Comparison of ENCODE assay signal across 1 cellular context in the genomic region with DNA sequence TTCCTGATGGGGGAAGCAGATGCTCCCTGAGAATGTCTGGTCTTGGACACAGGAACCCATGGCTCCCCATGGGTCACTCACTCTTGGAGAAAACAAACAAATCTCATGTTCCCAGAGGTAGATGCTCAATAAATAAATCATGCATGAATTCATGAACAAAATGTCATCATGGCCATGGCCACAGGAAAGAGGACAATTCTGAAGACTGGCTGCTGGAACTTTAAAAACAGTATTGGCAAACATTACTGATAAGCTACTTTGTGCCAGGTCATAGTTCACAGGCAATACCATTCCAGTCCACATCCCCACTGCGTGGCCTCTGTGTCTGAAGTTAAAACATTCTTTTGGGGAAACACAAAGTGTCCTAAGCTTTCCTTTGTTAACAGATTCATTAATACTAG.
TF ChIP-seq lines count a peak whose summit lies in the region.

No MANE protein-coding gene starts in this region.

TF ChIP-seq in HepG2, 621 proteins besides CTCF, POLR2A, EP300 and RAD21 (continued from another document and continues in another):
- TF ChIP-seq ZNF784 (CRISPR knock-in tag; IDR thresholded peaks at IDR 0.05; ENCODE audit: borderline replicate concordance) (no peak), ARID4A (CRISPR knock-in tag; IDR thresholded peaks at IDR 0.05; ENCODE audit: borderline replicate concordance) (no peak; the same call in 1 of the 2 replicates), ZNF552 (CRISPR knock-in tag; IDR thresholded peaks at IDR 0.05; ENCODE audit: borderline replicate concordance) (no peak), ZNF891 (CRISPR knock-in tag; IDR thresholded peaks at IDR 0.05) (no peak), FOXO4 (CRISPR knock-in tag; conservative IDR thresholded peaks at IDR 0.05) (no peak), PPARG (CRISPR knock-in tag; conservative IDR thresholded peaks at IDR 0.05) (peak; percentile 85), POLR2AphosphoS2 (IDR thresholded peaks at IDR 0.05; ENCODE audit: low read depth, low read length) (no peak), PRPF4 (IDR thresholded peaks at IDR 0.05; ENCODE audit: low read depth, low read length, poor library complexity, severe bottlenecking) (no peak), HNRNPLL (IDR thresholded peaks at IDR 0.05; ENCODE audit: low read depth, low read length, poor library complexity, severe bottlenecking) (no peak), ZFX (CRISPR knock-in tag; IDR thresholded peaks at IDR 0.05; ENCODE audit: low read depth) (no peak), ZNF674 (CRISPR knock-in tag; IDR thresholded peaks at IDR 0.05; ENCODE audit: low read depth) (no peak), ONECUT2 (CRISPR knock-in tag; IDR thresholded peaks at IDR 0.05) (0 out of 2 replicates have a peak, but pooled peaks have one; percentile 23), PHF5A (CRISPR knock-in tag; IDR thresholded peaks at IDR 0.05; ENCODE audit: low read depth, unreplicated experiment) (no peak), PLSCR1 (CRISPR knock-in tag; IDR thresholded peaks at IDR 0.05; ENCODE audit: borderline replicate concordance) (no peak), HHEX (CRISPR knock-in tag; IDR thresholded peaks at IDR 0.05) (peak; percentile 87), ZNF597 (CRISPR knock-in tag; IDR thresholded peaks at IDR 0.05) (no peak), HNRNPH1 (optimal IDR thresholded peaks at IDR 0.05; ENCODE audit: low read depth, low read length) (no peak), ZNF383 (CRISPR knock-in tag; IDR thresholded peaks at IDR 0.05; ENCODE audit: borderline replicate concordance) (no peak), ZNF18 (CRISPR knock-in tag; IDR thresholded peaks at IDR 0.05; ENCODE audit: insufficient replicate concordance) (no peak), NFATC3 (CRISPR knock-in tag; IDR thresholded peaks at IDR 0.05) (no peak), SP2 (CRISPR knock-in tag; IDR thresholded peaks at IDR 0.05) (no peak), SKI (IDR thresholded peaks at IDR 0.05; ENCODE audit: partially characterized antibody) (no peak), ZFP36L1 (CRISPR knock-in tag; IDR thresholded peaks at IDR 0.05) (no peak), ZNF629 (CRISPR knock-in tag; conservative IDR thresholded peaks at IDR 0.05) (no peak), RFXANK (CRISPR knock-in tag; IDR thresholded peaks at IDR 0.05) (no peak), SMARCC2 (IDR thresholded peaks at IDR 0.05) (no peak), MTA3 (CRISPR knock-in tag; IDR thresholded peaks at IDR 0.05) (no peak), MYC (CRISPR knock-in tag; IDR thresholded peaks at IDR 0.05; ENCODE audit: borderline replicate concordance) (no peak), ZNF562 (CRISPR knock-in tag; IDR thresholded peaks at IDR 0.05; ENCODE audit: borderline replicate concordance) (no peak), AGO2 (optimal IDR thresholded peaks at IDR 0.05; ENCODE audit: low read depth, low read length) (no peak), SRSF1 (optimal IDR thresholded peaks at IDR 0.05; ENCODE audit: low read depth, low read length) (no peak), ETS1 (CRISPR knock-in tag; IDR thresholded peaks at IDR 0.05) (no peak), PITX1 (CRISPR knock-in tag; IDR thresholded peaks at IDR 0.05) (peak; percentile 76), NFE2L2 (IDR thresholded peaks at IDR 0.05; ENCODE audit: low read length) (no peak), ZNF883 (CRISPR knock-in tag; IDR thresholded peaks at IDR 0.05; ENCODE audit: not compliant biosample characterization) (no peak), SALL2 (CRISPR knock-in tag; IDR thresholded peaks at IDR 0.05) (no peak)
- TF ChIP-seq, protein P1, sequence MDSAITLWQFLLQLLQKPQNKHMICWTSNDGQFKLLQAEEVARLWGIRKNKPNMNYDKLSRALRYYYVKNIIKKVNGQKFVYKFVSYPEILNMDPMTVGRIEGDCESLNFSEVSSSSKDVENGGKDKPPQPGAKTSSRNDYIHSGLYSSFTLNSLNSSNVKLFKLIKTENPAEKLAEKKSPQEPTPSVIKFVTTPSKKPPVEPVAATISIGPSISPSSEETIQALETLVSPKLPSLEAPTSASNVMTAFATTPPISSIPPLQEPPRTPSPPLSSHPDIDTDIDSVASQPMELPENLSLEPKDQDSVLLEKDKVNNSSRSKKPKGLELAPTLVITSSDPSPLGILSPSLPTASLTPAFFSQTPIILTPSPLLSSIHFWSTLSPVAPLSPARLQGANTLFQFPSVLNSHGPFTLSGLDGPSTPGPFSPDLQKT (CRISPR knock-in tag; IDR thresholded peaks at IDR 0.05; ENCODE audit: borderline replicate concordance): no peak
- TF ChIP-seq, protein P2, sequence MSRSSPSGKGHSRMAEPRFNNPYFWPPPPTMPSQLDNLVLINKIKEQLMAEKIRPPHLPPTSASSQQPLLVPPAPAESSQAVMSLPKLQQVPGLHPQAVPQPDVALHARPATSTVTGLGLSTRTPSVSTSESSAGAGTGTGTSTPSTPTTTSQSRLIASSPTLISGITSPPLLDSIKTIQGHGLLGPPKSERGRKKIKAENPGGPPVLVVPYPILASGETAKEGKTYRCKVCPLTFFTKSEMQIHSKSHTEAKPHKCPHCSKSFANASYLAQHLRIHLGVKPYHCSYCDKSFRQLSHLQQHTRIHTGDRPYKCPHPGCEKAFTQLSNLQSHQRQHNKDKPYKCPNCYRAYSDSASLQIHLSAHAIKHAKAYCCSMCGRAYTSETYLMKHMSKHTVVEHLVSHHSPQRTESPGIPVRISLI (CRISPR knock-in tag; IDR thresholded peaks at IDR 0.05; ENCODE audit: borderline replicate concordance): no peak
- TF ChIP-seq, protein P3, sequence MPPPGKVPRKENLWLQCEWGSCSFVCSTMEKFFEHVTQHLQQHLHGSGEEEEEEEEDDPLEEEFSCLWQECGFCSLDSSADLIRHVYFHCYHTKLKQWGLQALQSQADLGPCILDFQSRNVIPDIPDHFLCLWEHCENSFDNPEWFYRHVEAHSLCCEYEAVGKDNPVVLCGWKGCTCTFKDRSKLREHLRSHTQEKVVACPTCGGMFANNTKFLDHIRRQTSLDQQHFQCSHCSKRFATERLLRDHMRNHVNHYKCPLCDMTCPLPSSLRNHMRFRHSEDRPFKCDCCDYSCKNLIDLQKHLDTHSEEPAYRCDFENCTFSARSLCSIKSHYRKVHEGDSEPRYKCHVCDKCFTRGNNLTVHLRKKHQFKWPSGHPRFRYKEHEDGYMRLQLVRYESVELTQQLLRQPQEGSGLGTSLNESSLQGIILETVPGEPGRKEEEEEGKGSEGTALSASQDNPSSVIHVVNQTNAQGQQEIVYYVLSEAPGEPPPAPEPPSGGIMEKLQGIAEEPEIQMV (CRISPR knock-in tag; IDR thresholded peaks at IDR 0.05; ENCODE audit: low read depth): no peak
- TF ChIP-seq, protein P4, sequence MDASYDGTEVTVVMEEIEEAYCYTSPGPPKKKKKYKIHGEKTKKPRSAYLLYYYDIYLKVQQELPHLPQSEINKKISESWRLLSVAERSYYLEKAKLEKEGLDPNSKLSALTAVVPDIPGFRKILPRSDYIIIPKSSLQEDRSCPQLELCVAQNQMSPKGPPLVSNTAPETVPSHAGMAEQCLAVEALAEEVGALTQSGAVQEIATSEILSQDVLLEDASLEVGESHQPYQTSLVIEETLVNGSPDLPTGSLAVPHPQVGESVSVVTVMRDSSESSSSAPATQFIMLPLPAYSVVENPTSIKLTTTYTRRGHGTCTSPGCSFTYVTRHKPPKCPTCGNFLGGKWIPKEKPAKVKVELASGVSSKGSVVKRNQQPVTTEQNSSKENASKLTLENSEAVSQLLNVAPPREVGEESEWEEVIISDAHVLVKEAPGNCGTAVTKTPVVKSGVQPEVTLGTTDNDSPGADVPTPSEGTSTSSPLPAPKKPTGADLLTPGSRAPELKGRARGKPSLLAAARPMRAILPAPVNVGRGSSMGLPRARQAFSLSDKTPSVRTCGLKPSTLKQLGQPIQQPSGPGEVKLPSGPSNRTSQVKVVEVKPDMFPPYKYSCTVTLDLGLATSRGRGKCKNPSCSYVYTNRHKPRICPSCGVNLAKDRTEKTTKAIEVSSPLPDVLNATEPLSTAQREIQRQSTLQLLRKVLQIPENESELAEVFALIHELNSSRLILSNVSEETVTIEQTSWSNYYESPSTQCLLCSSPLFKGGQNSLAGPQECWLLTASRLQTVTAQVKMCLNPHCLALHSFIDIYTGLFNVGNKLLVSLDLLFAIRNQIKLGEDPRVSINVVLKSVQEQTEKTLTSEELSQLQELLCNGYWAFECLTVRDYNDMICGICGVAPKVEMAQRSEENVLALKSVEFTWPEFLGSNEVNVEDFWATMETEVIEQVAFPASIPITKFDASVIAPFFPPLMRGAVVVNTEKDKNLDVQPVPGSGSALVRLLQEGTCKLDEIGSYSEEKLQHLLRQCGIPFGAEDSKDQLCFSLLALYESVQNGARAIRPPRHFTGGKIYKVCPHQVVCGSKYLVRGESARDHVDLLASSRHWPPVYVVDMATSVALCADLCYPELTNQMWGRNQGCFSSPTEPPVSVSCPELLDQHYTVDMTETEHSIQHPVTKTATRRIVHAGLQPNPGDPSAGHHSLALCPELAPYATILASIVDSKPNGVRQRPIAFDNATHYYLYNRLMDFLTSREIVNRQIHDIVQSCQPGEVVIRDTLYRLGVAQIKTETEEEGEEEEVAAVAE (CRISPR knock-in tag; IDR thresholded peaks at IDR 0.05; ENCODE audit: borderline replicate concordance): peak; percentile 53; the same call in 1 of the 2 replicates
